8 cellular contexts compared by ENCODE assay signal in genomic region chr10:102461187-102462054, GRCh38. TPM values are rescaled to one million over a fixed set of nuclear protein-coding genes. Genes with fewer than 3 reads are reported as not detected.
A peak's percentile ranks its signal among the peaks of the same experiment; 100 is the strongest.
DNase-seq lines count a peak whose midpoint lies in the region; ATAC-seq and TF ChIP-seq lines count a peak whose summit lies in the region.

No MANE protein-coding gene starts in this region.

- H3K27ac ChIP-seq in KOPT-K1 (ENCODE audit: low read depth, low read length, poor library complexity, severe bottlenecking) (peak overlapping the region; percentile 57), Peyer's patch (peak overlapping the region in 3 of 4 donors; percentile 3 to 62 (median 56)), fibroblast of lung (ENCODE audit: insufficient read depth, low read length) (no peak overlapping the region)

- H3K79me2 ChIP-seq in fibroblast of lung (ENCODE audit: control insufficient read depth, insufficient read depth, low read length) = no peaks in the 10 kb centered on the region

- peak in 1 of 2 donors; percentile 63 for TF ChIP-seq POLR2A in Peyer's patch (IDR thresholded peaks at IDR 0.05)

- peaks cover 4% of the 10 kb centered on the region; the same call in 1 of the 2 replicates for H3K36me3 ChIP-seq in KOPT-K1 (ENCODE audit: insufficient read depth, low read length)
- no peaks in the 10 kb centered on the region for H3K36me3 ChIP-seq in Peyer's patch
- H3K36me3 ChIP-seq in fibroblast of lung (ENCODE audit: control insufficient read depth, insufficient read depth, low read length) = no peaks in the 10 kb centered on the region

- H3K4me2 ChIP-seq in fibroblast of lung (ENCODE audit: extremely low read depth, insufficient read depth, low read length) = peak overlapping the region; percentile 88

- intact Hi-C loops in natural killer cell (cut with micrococcal nuclease) = loop anchor here (1.0 to 5.0 kb wide), 4 partner anchors 11 to 44 kb away; partner anchors contain the start of genes ACTR1A, CUEDC2, PSD and SUFU

- H3K4me3 Mint-ChIP-seq in natural killer cell = peak overlapping the region; percentile 98

- H3K4me1 ChIP-seq in Peyer's patch (peaks cover 0 to 16% (median 2%) of the 10 kb centered on the region in 4 donors), fibroblast of lung (ENCODE audit: control insufficient read depth, extremely low read depth, insufficient read depth, low read length) (no peaks in the 10 kb centered on the region)

- H3K27me3 Mint-ChIP-seq in natural killer cell (ENCODE audit: low read depth in 2 of 2) = peaks cover 0 to 2% of the 10 kb centered on the region in 2 donors

- peak overlapping the region; percentile 80 to 96 for H3K27ac Mint-ChIP-seq in natural killer cell

- no peaks in the 10 kb centered on the region for H3K36me3 Mint-ChIP-seq in natural killer cell

- no peaks in the 10 kb centered on the region for H4K20me1 ChIP-seq in fibroblast of lung (ENCODE audit: control insufficient read depth, extremely low read depth, insufficient read depth, low read length)

- peaks cover 22 to 26% of the 10 kb centered on the region in 2 donors for H3K4me1 Mint-ChIP-seq in natural killer cell

- peak overlapping the region; percentile 59 for H2AFZ ChIP-seq in fibroblast of lung (ENCODE audit: low read length)

- H3K27me3 ChIP-seq in Peyer's patch (no peaks in the 10 kb centered on the region), fibroblast of lung (ENCODE audit: control insufficient read depth, insufficient read depth, low read length) (no peaks in the 10 kb centered on the region)

- peak overlapping the region; percentile 49 for H3K9ac ChIP-seq in fibroblast of lung (ENCODE audit: insufficient read depth, low read length)

- H3K4me3 ChIP-seq in Peyer's patch (peak overlapping the region; percentile 51 to 62 (median 58)), fibroblast of lung (replicated peaks in 1 of 4; ENCODE audit: control extremely low read depth in 1 of 4, insufficient read depth in 1 of 4, low read depth in 3 of 4, low read length in 4 of 4) (peak overlapping the region; percentile 56 to 64 (median 60))

- DNase-seq in DMS114 treated with DMSO at 0.1 percent for 48 hours (lab: John Stamatoyannopoulos, UW; ENCODE audit: unreplicated experiment) = peak; percentile 81
- peak; percentile 90 to 98 (median 96) for DNase-seq in Peyer's patch
- peak; percentile 84 to 91 for DNase-seq in activated T-helper 1 cell treated with anti-CD3 and anti-CD28 coated beads, Interleukin-2, amount 50 U/mL, for 16 hours (ENCODE audit: low read depth in 1 of 2, low spot score in 1 of 2)
- DNase-seq in fibroblast of lung (ENCODE audit: low read depth in 2 of 2) = peak; percentile 75 to 80
- peak; percentile 89 for DNase-seq in natural killer cell
- peak; percentile 91 for DNase-seq in stimulated activated naive CD4-positive, alpha-beta T cell treated with Interleukin-2 at 50 U/mL for 16 hours (lab: John Stamatoyannopoulos, UW)

- no peaks in the 10 kb centered on the region for H3K9me3 ChIP-seq in KOPT-K1 (ENCODE audit: insufficient read depth, low read length, poor library complexity, severe bottlenecking)
- no peaks in the 10 kb centered on the region for H3K9me3 ChIP-seq in Peyer's patch
- no peaks in the 10 kb centered on the region for H3K9me3 ChIP-seq in fibroblast of lung (ENCODE audit: control insufficient read depth, insufficient read depth, low read depth, low read length)

- TF ChIP-seq CTCF in Peyer's patch (IDR thresholded peaks at IDR 0.05) = no peak
- no peak for TF ChIP-seq CTCF in fibroblast of lung (conservative IDR thresholded peaks at IDR 0.05 in 1 of 2, IDR thresholded peaks at IDR 0.05 in 1 of 2; ENCODE audit: low read depth in 1 of 2, low read length in 2 of 2)
- no peak for TF ChIP-seq CTCF in natural killer cell (IDR thresholded peaks at IDR 0.05)

- no peaks in the 10 kb centered on the region for H3K9me3 Mint-ChIP-seq in natural killer cell

- ATAC-seq in GM21717 (IDR thresholded peaks at IDR 0.05; ENCODE audit: unreplicated experiment) (peak; percentile 63), natural killer cell (peak; percentile 99 to 100 (median 100))

RNA-seq across cellular contexts. Expression of gene C10orf95, which starts 10.1 kb away (rescaled TPM):
- 1 to 10 TPM in 1 of 4 donors, under 1 TPM in 1, not detected in 2; 0.85 to 2.8 TPM for total RNA-seq in Peyer's patch
- under 0.01 and 0.17 TPM in 2 replicates for total RNA-seq in fibroblast of lung
- not detected in 2 replicates for polyA plus RNA-seq in fibroblast of lung
- not detected in 2 replicates for polyA plus RNA-seq in fibroblast of lung (2012)
- not detected in 2 replicates for polyA minus RNA-seq in fibroblast of lung (ENCODE audit: low replicate concordance)
- total RNA-seq in natural killer cell = under 1 TPM; 0.25 to 0.41 (median 0.35) TPM

RNA-seq across cellular contexts. Expression of gene CUEDC2, which starts 29.0 kb away (rescaled TPM):
- 10 to 100 TPM in 3 of 4 donors, 1 to 10 TPM in 1; 8.9 to 56.9 (median 29.3) TPM for total RNA-seq in Peyer's patch
- total RNA-seq in fibroblast of lung = 60.8 and 63.2 TPM in 2 replicates
- 62.3 and 66.8 TPM in 2 replicates for polyA plus RNA-seq in fibroblast of lung
- 72.6 and 85.2 TPM in 2 replicates for polyA plus RNA-seq in fibroblast of lung (2012)
- 75.4 and 77.0 TPM in 2 replicates for polyA minus RNA-seq in fibroblast of lung (ENCODE audit: low replicate concordance)
- 10 to 100 TPM; 35.0 to 43.0 (median 37.7) TPM for total RNA-seq in natural killer cell

RNA-seq across cellular contexts. Expression of gene FBXL15, which starts 40.8 kb away (rescaled TPM):
- total RNA-seq in Peyer's patch = 10 to 100 TPM; 36.9 to 57.8 (median 44.8) TPM
- total RNA-seq in fibroblast of lung = 6.7 and 7.3 TPM in 2 replicates
- 2.2 and 2.8 TPM in 2 replicates for polyA plus RNA-seq in fibroblast of lung
- polyA plus RNA-seq in fibroblast of lung (2012) = 5.7 and 6.8 TPM in 2 replicates
- 0.47 and 0.82 TPM in 2 replicates for polyA minus RNA-seq in fibroblast of lung (ENCODE audit: low replicate concordance)
- total RNA-seq in natural killer cell = 10 to 100 TPM; 15.2 to 17.4 (median 15.5) TPM

RNA-seq across cellular contexts. Expression of gene ACTR1A, which starts 41.1 kb away (rescaled TPM):
- 10 to 100 TPM; 41.3 to 79.7 (median 71.3) TPM for total RNA-seq in Peyer's patch
- 94.8 and 128 TPM in 2 replicates for total RNA-seq in fibroblast of lung
- polyA plus RNA-seq in fibroblast of lung = 125 and 155 TPM in 2 replicates
- polyA plus RNA-seq in fibroblast of lung (2012) = 126 and 161 TPM in 2 replicates
- 267 and 301 TPM in 2 replicates for polyA minus RNA-seq in fibroblast of lung (ENCODE audit: low replicate concordance)
- 100 to 1,000 TPM; 101 to 129 (median 110) TPM for total RNA-seq in natural killer cell

RNA-seq across cellular contexts. Expression of gene SUFU, which starts 42.4 kb away (rescaled TPM):
- 10 to 100 TPM in 1 of 4 donors, 1 to 10 TPM in 3; 6.5 to 11.0 (median 9.2) TPM for total RNA-seq in Peyer's patch
- total RNA-seq in fibroblast of lung = 2.6 and 4.3 TPM in 2 replicates
- polyA plus RNA-seq in fibroblast of lung = 5.6 and 8.2 TPM in 2 replicates
- 8.9 and 11.5 TPM in 2 replicates for polyA plus RNA-seq in fibroblast of lung (2012)
- 22.2 and 55.5 TPM in 2 replicates for polyA minus RNA-seq in fibroblast of lung (ENCODE audit: low replicate concordance)
- 10 to 100 TPM in 2 of 3 donors, 1 to 10 TPM in 1; 8.2 to 13.0 (median 11.5) TPM for total RNA-seq in natural killer cell
